Comparison of ENCODE assay signal across 1 cellular context in genomic region chr3:49786357-49787181, GRCh38.
TF ChIP-seq lines count a peak whose summit lies in the region.

Gene IP6K1 (minus strand): TSS chr3:49786542. CDS start chr3:49748040, 38,502 bp downstream.

TF ChIP-seq in GM12878, 131 proteins besides CTCF, POLR2A, EP300 and RAD21 (continued from another document):
- TF ChIP-seq RELA (IDR thresholded peaks at IDR 0.05; ENCODE audit: borderline replicate concordance, partially characterized antibody) (peak; percentile 86), SMARCA5 (IDR thresholded peaks at IDR 0.05) (0 out of 2 replicates have a peak, but pooled peaks have one; percentile 40), IRF3 (IDR thresholded peaks at IDR 0.05) (peak; percentile 84), NFXL1 (IDR thresholded peaks at IDR 0.05; ENCODE audit: borderline replicate concordance) (no peak), SP1 (IDR thresholded peaks at IDR 0.05; ENCODE audit: low read depth, low read length) (peak; percentile 98), GABPA (IDR thresholded peaks at IDR 0.05; ENCODE audit: low read depth) (peak; percentile 75), ZNF622 (IDR thresholded peaks at IDR 0.05) (no peak), CHD1 (IDR thresholded peaks at IDR 0.05; ENCODE audit: low read depth, low read length) (no peak), TAF1 (IDR thresholded peaks at IDR 0.05; ENCODE audit: borderline replicate concordance, low read depth, low read length) (0 out of 2 replicates have a peak, but pooled peaks have one; percentile 32), CREB1 (IDR thresholded peaks at IDR 0.05; ENCODE audit: low read depth) (peak; percentile 84), YY1 (IDR thresholded peaks at IDR 0.05; ENCODE audit: low read depth, low read length) (peak; percentile 95), HCFC1 (IDR thresholded peaks at IDR 0.05; ENCODE audit: low read length) (peak; percentile 49), STAT1 (conservative IDR thresholded peaks at IDR 0.05) (no peak), SREBF1 (IDR thresholded peaks at IDR 0.05; ENCODE audit: low read length) (no peak; the same call in 1 of the 2 replicates), RAD51 (IDR thresholded peaks at IDR 0.05) (peak; percentile 98), ZBED1 (IDR thresholded peaks at IDR 0.05; ENCODE audit: borderline replicate concordance) (no peak), BMI1 (IDR thresholded peaks at IDR 0.05; ENCODE audit: borderline replicate concordance) (peak; percentile 91), NR2F1 (conservative IDR thresholded peaks at IDR 0.05) (peak; percentile 40; the same call in 1 of the 2 replicates), POLR2AphosphoS2 (IDR thresholded peaks at IDR 0.05; ENCODE audit: low read depth, low read length) (peak; percentile 81; the same call in 1 of the 2 replicates), EED (IDR thresholded peaks at IDR 0.05; ENCODE audit: low read depth) (no peak), CHD2 (IDR thresholded peaks at IDR 0.05; ENCODE audit: borderline replicate concordance, low read depth, low read length) (peak; percentile 95)
- TF ChIP-seq, protein P1, sequence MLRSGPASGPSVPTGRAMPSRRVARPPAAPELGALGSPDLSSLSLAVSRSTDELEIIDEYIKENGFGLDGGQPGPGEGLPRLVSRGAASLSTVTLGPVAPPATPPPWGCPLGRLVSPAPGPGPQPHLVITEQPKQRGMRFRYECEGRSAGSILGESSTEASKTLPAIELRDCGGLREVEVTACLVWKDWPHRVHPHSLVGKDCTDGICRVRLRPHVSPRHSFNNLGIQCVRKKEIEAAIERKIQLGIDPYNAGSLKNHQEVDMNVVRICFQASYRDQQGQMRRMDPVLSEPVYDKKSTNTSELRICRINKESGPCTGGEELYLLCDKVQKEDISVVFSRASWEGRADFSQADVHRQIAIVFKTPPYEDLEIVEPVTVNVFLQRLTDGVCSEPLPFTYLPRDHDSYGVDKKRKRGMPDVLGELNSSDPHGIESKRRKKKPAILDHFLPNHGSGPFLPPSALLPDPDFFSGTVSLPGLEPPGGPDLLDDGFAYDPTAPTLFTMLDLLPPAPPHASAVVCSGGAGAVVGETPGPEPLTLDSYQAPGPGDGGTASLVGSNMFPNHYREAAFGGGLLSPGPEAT (IDR thresholded peaks at IDR 0.05; ENCODE audit: low read depth), result no peak
- TF ChIP-seq, protein P2, sequence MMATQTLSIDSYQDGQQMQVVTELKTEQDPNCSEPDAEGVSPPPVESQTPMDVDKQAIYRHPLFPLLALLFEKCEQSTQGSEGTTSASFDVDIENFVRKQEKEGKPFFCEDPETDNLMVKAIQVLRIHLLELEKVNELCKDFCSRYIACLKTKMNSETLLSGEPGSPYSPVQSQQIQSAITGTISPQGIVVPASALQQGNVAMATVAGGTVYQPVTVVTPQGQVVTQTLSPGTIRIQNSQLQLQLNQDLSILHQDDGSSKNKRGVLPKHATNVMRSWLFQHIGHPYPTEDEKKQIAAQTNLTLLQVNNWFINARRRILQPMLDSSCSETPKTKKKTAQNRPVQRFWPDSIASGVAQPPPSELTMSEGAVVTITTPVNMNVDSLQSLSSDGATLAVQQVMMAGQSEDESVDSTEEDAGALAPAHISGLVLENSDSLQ (IDR thresholded peaks at IDR 0.05), result peak; percentile 100
